In genomic region chr11:126282361-126282741, GRCh38 we compare ENCODE assay signal across 8 cellular contexts. TPM values are rescaled to one million over a fixed set of nuclear protein-coding genes. Genes with fewer than 3 reads are reported as not detected.
A peak's percentile ranks its signal among the peaks of the same experiment; 100 is the strongest.
DNase-seq lines count a peak whose midpoint lies in the region; ATAC-seq and TF ChIP-seq lines count a peak whose summit lies in the region.

No MANE protein-coding gene starts in this region.

- H3K27ac ChIP-seq in vagina: peak overlapping the region; percentile 89

- no peaks in the 10 kb centered on the region for H3K9me3 Mint-ChIP-seq in natural killer cell

- DNase-seq in AG09309 (ENCODE audit: low read depth) (no peak), NCI-H526 treated with DMSO at 0.1 percent for 48 hours (lab: John Stamatoyannopoulos, UW) (peak; percentile 70), foreskin fibroblast (peak; percentile 36 to 72), natural killer cell (no peak), vagina (ENCODE audit: extremely low spot score in 2 of 2) (no peak), GM10266 (ENCODE audit: extremely low spot score) (no peak)
- DNase-seq in activated effector memory CD4-positive, alpha-beta T cell treated with anti-CD3 and anti-CD28 coated beads, Interleukin-2, amount 50 U/mL, for 16 hours: peak; percentile 78

- peaks cover 24 to 39% of the 10 kb centered on the region in 2 donors for H3K4me1 Mint-ChIP-seq in natural killer cell

- no peaks in the 10 kb centered on the region for H3K36me3 ChIP-seq in vagina

- H3K36me3 Mint-ChIP-seq in natural killer cell: no peaks in the 10 kb centered on the region

- ATAC-seq in GM19395 (IDR thresholded peaks at IDR 0.05; ENCODE audit: unreplicated experiment): peak; percentile 27
- peak; percentile 32 to 59 (median 42) for ATAC-seq in natural killer cell

- H3K27ac Mint-ChIP-seq in natural killer cell: peak overlapping the region; percentile 95 to 96

- intact Hi-C loops in natural killer cell (cut with micrococcal nuclease): loop anchor here (2.0 kb wide), 1 partner anchor 14 kb away; the partner anchor contains the start of genes FOXRED1 and SRPRA
- intact Hi-C loops in vagina (cut with DNase I): no loop called here

- no peak for TF ChIP-seq CTCF in AG09309 (IDR thresholded peaks at IDR 0.05; ENCODE audit: control insufficient read depth, insufficient read depth, low read depth, low read length, missing control alignments)
- TF ChIP-seq CTCF in foreskin fibroblast (IDR thresholded peaks at IDR 0.05; ENCODE audit: low read depth, low read length): no peak
- TF ChIP-seq CTCF in natural killer cell (IDR thresholded peaks at IDR 0.05): no peak
- no peak for TF ChIP-seq CTCF in vagina (IDR thresholded peaks at IDR 0.05)
- TF ChIP-seq CTCF in GM10266 (IDR thresholded peaks at IDR 0.05; ENCODE audit: control insufficient read depth, insufficient read depth, low read depth, missing control alignments): no peak

- H3K27me3 ChIP-seq in vagina: no peaks in the 10 kb centered on the region

- TF ChIP-seq POLR2A in vagina (IDR thresholded peaks at IDR 0.05): no peak

- H3K9me3 ChIP-seq in vagina: no peaks in the 10 kb centered on the region

- H3K4me3 ChIP-seq in AG09309 (ENCODE audit: control insufficient read depth, low read depth, low read length) (peak overlapping the region; percentile 69), foreskin fibroblast (ENCODE audit: low read depth in 1 of 2, low read length in 2 of 2) (peak overlapping the region; percentile 76 to 80), vagina (peak overlapping the region; percentile 81 to 86)

- no peaks in the 10 kb centered on the region for H3K27me3 Mint-ChIP-seq in natural killer cell (ENCODE audit: low read depth in 2 of 2)

- peak overlapping the region; percentile 97 for H3K4me3 Mint-ChIP-seq in natural killer cell

- peaks cover 25% of the 10 kb centered on the region for H3K4me1 ChIP-seq in vagina

RNA-seq across cellular contexts. Expression of gene TIRAP, which starts 0.5 kb away (rescaled TPM):
- total RNA-seq in natural killer cell (10 to 100 TPM; 14.5 to 24.0 (median 19.5) TPM), vagina (16.9 TPM)

RNA-seq across cellular contexts. Expression of gene FOXRED1, which starts 13.4 kb away (rescaled TPM):
- total RNA-seq in natural killer cell (10 to 100 TPM; 31.1 to 37.9 (median 31.3) TPM), vagina (16.7 TPM)

RNA-seq across cellular contexts. Expression of gene SRPRA, which starts 13.7 kb away (rescaled TPM):
- 100 to 1,000 TPM; 188 to 225 (median 195) TPM for total RNA-seq in natural killer cell
- total RNA-seq in vagina: 64.6 TPM

RNA-seq across cellular contexts. Expression of gene DCPS, which starts 21.5 kb away (rescaled TPM):
- total RNA-seq in natural killer cell (10 to 100 TPM; 20.1 to 25.8 (median 23.1) TPM), vagina (15.5 TPM)

Comparison
In these comparisons a context has a peak if more than half of its experiments do, and no peak if none do; other contexts are left out.
1. DNase-seq: peak in NCI-H526 treated with DMSO at 0.1 percent for 48 hours (single experiment), activated effector memory CD4-positive, alpha-beta T cell treated with anti-CD3 and anti-CD28 coated beads, Interleukin-2, amount 50 U/mL, for 16 hours (single experiment) and foreskin fibroblast (2 of 2); none in AG09309 (single experiment), natural killer cell (single experiment), vagina (0 of 2) and GM10266 (single experiment).
2. Peak in every context shown above with its lines, with median percentiles within 50 percentile points of each other: H3K4me3 ChIP-seq.